Comparison of ENCODE assay signal across 16 cellular contexts in genomic region chr3:80559701-80560100, GRCh38.
A peak's percentile ranks its signal among the peaks of the same experiment; 100 is the strongest.
DNase-seq lines count a peak whose midpoint lies in the region; ATAC-seq, FAIRE-seq and TF ChIP-seq lines count a peak whose summit lies in the region.
"Had no signal": no experiment of that assay in that cellular context is flagged by ENCODE, and none has a peak within 500 bp of the region (broad histone marks: within the 10 kb centered on the region; RNA-seq: fewer than 3 reads in every experiment).

No MANE protein-coding gene starts in this region.

- H3K9ac ChIP-seq in Loucy (ENCODE audit: low read depth, low read length, poor library complexity, severe bottlenecking): no peak overlapping the region

- H3K9me2 ChIP-seq in Loucy (replicated peaks; ENCODE audit: low read depth, low read length): no peaks in the 10 kb centered on the region

- H3K4me1 ChIP-seq in A549: no peaks in the 10 kb centered on the region
- no peaks in the 10 kb centered on the region for H3K4me1 ChIP-seq in Loucy (ENCODE audit: insufficient read depth, low read length, poor library complexity, severe bottlenecking)
- no peaks in the 10 kb centered on the region for H3K4me1 ChIP-seq in esophagus muscularis mucosa
- H3K4me1 ChIP-seq: Caco-2 had no signal

- no peak overlapping the region for H3K4me3 ChIP-seq in A549
- no peak overlapping the region for H3K4me3 ChIP-seq in Loucy (ENCODE audit: low read length, poor library complexity, severe bottlenecking)
- no peak overlapping the region for H3K4me3 ChIP-seq in esophagus muscularis mucosa

- no peak for DNase-seq in A549 (ENCODE audit: low read depth in 1 of 2, low spot score in 1 of 2)
- no peak for DNase-seq in NK-92 (lab: John Stamatoyannopoulos, UW; ENCODE audit: unreplicated experiment)
- no peak for DNase-seq in esophagus muscularis mucosa (ENCODE audit: extremely low spot score)
- DNase-seq in occipital lobe (lab: John Stamatoyannopoulos, UW): no peak
- DNase-seq in NCI-H82 treated with DMSO at 0.1 percent for 48 hours (lab: John Stamatoyannopoulos, UW; ENCODE audit: unreplicated experiment): no peak
- DNase-seq: AML-193, Caco-2, DMS153, KG1, NCI-H187 treated with DMSO at 0.1 percent for 48 hours, NCI-H69, SW 1271 had no signal

- CTCF ChIA-PET in A549 (lab: Yijun Ruan, JAX): no interaction called here

- no peaks in the 10 kb centered on the region for H3F3A ChIP-seq in Loucy (ENCODE audit: low read depth)

- TF ChIP-seq RAD21 in A549 (conservative IDR thresholded peaks at IDR 0.05 in 1 of 2, IDR thresholded peaks at IDR 0.05 in 1 of 2): 0 out of 5 replicates have a peak, but pooled peaks of 1 of the 2 experiments have one; percentile 9

- no peaks in the 10 kb centered on the region for H3K79me2 ChIP-seq in Loucy (ENCODE audit: insufficient read depth, low read length)

- ATAC-seq in A549 (no peak), SK-N-SH treated with all-trans-retinoic acid at 6 μM for 48 hours (peak; percentile 60; the same call in 2 of the 3 replicates)

- peak; percentile 73 for FAIRE-seq in A549 (lab: Jason Lieb, UNC)

- H3K4me2 ChIP-seq in A549: no peak overlapping the region
- no peak overlapping the region for H3K4me2 ChIP-seq in Loucy (ENCODE audit: low read depth, low read length, poor library complexity, severe bottlenecking)

- H3K27ac ChIP-seq in A549 (no peak overlapping the region), esophagus muscularis mucosa (replicated peaks in 1 of 4) (no peak overlapping the region)
- H3K27ac ChIP-seq: RWPE1 had no signal

- intact Hi-C loops in esophagus muscularis mucosa (cut with DNase I): no loop called here

- H3K27me3 ChIP-seq in Loucy (ENCODE audit: insufficient read depth, low read length, poor library complexity, severe bottlenecking) (no peaks in the 10 kb centered on the region), esophagus muscularis mucosa (peaks cover 0 to 2% (median 0%) of the 10 kb centered on the region in 4 donors)

- H2AFZ ChIP-seq in Loucy (ENCODE audit: low read length): no peak overlapping the region

- 19% methylated on average over 4 of the region's 4 CpGs for WGBS in A549 (ENCODE audit: missing lambda C conversion rate)
- WGBS in esophagus muscularis mucosa: 92% methylated on average over 4 of the region's 4 CpGs

- H3K36me3 ChIP-seq in Loucy (ENCODE audit: insufficient read depth, low read length) (no peaks in the 10 kb centered on the region), esophagus muscularis mucosa (no peaks in the 10 kb centered on the region)

- H4K20me1 ChIP-seq in Loucy (ENCODE audit: insufficient read depth, low read length, poor library complexity, severe bottlenecking): no peaks in the 10 kb centered on the region

- H3K9me3 ChIP-seq in A549 (peaks cover 8% of the 10 kb centered on the region; the same call in 1 of the 3 replicates), Loucy (ENCODE audit: insufficient read depth, low read depth, low read length) (no peaks in the 10 kb centered on the region), esophagus muscularis mucosa (no peaks in the 10 kb centered on the region)
- H3K9me3 ChIP-seq: Caco-2 had no signal

- no peak for TF ChIP-seq POLR2A in A549 (IDR thresholded peaks at IDR 0.05; ENCODE audit: low read length)
- TF ChIP-seq POLR2A in esophagus muscularis mucosa (IDR thresholded peaks at IDR 0.05; ENCODE audit: low read depth): no peak

- TF ChIP-seq CTCF in A549 (IDR thresholded peaks at IDR 0.05) (no peak), GM12872 (IDR thresholded peaks at IDR 0.05; ENCODE audit: insufficient read depth, low read depth, low read length) (peak; percentile 21; the same call in 1 of the 3 replicates), Loucy (conservative IDR thresholded peaks at IDR 0.05; ENCODE audit: low read length) (0 out of 2 replicates have a peak, but pooled peaks have one; percentile 26), esophagus muscularis mucosa (IDR thresholded peaks at IDR 0.05) (no peak)

- TF ChIP-seq EP300 in A549 (IDR thresholded peaks at IDR 0.05) (no peak), esophagus muscularis mucosa (IDR thresholded peaks at IDR 0.05) (no peak)

- POLR2A ChIA-PET in A549 (lab: Yijun Ruan, JAX): no interaction called here

TF ChIP-seq in A549, 52 proteins besides CTCF, POLR2A, EP300 and RAD21:
- TF ChIP-seq JUNB (IDR thresholded peaks at IDR 0.05) (no peak), TFCP2L1 (CRISPR knock-in tag; IDR thresholded peaks at IDR 0.05) (no peak), BHLHE40 (IDR thresholded peaks at IDR 0.05; ENCODE audit: low read depth, low read length) (no peak), CHD4 (IDR thresholded peaks at IDR 0.05; ENCODE audit: borderline replicate concordance) (no peak), PHF8 (IDR thresholded peaks at IDR 0.05; ENCODE audit: borderline replicate concordance, low read depth) (no peak), NPAS2 (CRISPR knock-in tag; IDR thresholded peaks at IDR 0.05; ENCODE audit: borderline replicate concordance) (no peak), GATA3 (IDR thresholded peaks at IDR 0.05; ENCODE audit: borderline replicate concordance) (no peak), KDM1A (IDR thresholded peaks at IDR 0.05; ENCODE audit: low read depth) (no peak), TP53 (CRISPR knock-in tag; IDR thresholded peaks at IDR 0.05) (no peak), EHF (CRISPR knock-in tag; IDR thresholded peaks at IDR 0.05) (no peak), CBX2 (IDR thresholded peaks at IDR 0.05; ENCODE audit: borderline replicate concordance, low read depth) (no peak), ESRRA (IDR thresholded peaks at IDR 0.05; ENCODE audit: borderline replicate concordance, low read length) (no peak)
- TF ChIP-seq, protein P1, sequence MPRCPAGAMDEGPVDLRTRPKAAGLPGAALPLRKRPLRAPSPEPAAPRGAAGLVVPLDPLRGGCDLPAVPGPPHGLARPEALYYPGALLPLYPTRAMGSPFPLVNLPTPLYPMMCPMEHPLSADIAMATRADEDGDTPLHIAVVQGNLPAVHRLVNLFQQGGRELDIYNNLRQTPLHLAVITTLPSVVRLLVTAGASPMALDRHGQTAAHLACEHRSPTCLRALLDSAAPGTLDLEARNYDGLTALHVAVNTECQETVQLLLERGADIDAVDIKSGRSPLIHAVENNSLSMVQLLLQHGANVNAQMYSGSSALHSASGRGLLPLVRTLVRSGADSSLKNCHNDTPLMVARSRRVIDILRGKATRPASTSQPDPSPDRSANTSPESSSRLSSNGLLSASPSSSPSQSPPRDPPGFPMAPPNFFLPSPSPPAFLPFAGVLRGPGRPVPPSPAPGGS (IDR thresholded peaks at IDR 0.05): no peak
- TF ChIP-seq, protein P2, sequence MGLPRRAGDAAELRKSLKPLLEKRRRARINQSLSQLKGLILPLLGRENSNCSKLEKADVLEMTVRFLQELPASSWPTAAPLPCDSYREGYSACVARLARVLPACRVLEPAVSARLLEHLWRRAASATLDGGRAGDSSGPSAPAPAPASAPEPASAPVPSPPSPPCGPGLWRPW (IDR thresholded peaks at IDR 0.05): no peak

TF ChIP-seq in SK-N-SH treated with all-trans-retinoic acid at 6 μM for 48 hours, 23 proteins besides CTCF, POLR2A, EP300 and RAD21 (continues in another document):
- TF ChIP-seq, protein P3, sequence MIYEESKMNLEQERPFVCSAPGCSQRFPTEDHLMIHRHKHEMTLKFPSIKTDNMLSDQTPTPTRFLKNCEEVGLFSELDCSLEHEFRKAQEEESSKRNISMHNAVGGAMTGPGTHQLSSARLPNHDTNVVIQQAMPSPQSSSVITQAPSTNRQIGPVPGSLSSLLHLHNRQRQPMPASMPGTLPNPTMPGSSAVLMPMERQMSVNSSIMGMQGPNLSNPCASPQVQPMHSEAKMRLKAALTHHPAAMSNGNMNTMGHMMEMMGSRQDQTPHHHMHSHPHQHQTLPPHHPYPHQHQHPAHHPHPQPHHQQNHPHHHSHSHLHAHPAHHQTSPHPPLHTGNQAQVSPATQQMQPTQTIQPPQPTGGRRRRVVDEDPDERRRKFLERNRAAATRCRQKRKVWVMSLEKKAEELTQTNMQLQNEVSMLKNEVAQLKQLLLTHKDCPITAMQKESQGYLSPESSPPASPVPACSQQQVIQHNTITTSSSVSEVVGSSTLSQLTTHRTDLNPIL (CRISPR knock-in tag; IDR thresholded peaks at IDR 0.05; ENCODE audit: low read depth): no peak
- no peak for TF ChIP-seq BACH2 (CRISPR knock-in tag; IDR thresholded peaks at IDR 0.05; ENCODE audit: borderline replicate concordance)
- TF ChIP-seq RARB (CRISPR knock-in tag; IDR thresholded peaks at IDR 0.05): no peak
- no peak for TF ChIP-seq ZNF70 (CRISPR knock-in tag; IDR thresholded peaks at IDR 0.05)
- TF ChIP-seq ZFP30 (CRISPR knock-in tag; IDR thresholded peaks at IDR 0.05): no peak
- TF ChIP-seq TCF4 (CRISPR knock-in tag; IDR thresholded peaks at IDR 0.05; ENCODE audit: borderline replicate concordance): no peak
- no peak for TF ChIP-seq ISL1 (CRISPR knock-in tag; IDR thresholded peaks at IDR 0.05)
- TF ChIP-seq ARNTL (CRISPR knock-in tag; IDR thresholded peaks at IDR 0.05; ENCODE audit: borderline replicate concordance, low read depth): no peak
- no peak for TF ChIP-seq GLIS3 (CRISPR knock-in tag; IDR thresholded peaks at IDR 0.05)
- no peak for TF ChIP-seq ZNF565 (CRISPR knock-in tag; conservative IDR thresholded peaks at IDR 0.05; ENCODE audit: low read depth)
- TF ChIP-seq, protein P4, sequence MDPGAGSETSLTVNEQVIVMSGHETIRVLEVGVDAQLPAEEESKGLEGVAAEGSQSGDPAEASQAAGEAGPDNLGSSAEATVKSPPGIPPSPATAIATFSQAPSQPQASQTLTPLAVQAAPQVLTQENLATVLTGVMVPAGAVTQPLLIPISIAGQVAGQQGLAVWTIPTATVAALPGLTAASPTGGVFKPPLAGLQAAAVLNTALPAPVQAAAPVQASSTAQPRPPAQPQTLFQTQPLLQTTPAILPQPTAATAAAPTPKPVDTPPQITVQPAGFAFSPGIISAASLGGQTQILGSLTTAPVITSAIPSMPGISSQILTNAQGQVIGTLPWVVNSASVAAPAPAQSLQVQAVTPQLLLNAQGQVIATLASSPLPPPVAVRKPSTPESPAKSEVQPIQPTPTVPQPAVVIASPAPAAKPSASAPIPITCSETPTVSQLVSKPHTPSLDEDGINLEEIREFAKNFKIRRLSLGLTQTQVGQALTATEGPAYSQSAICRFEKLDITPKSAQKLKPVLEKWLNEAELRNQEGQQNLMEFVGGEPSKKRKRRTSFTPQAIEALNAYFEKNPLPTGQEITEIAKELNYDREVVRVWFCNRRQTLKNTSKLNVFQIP (CRISPR knock-in tag; IDR thresholded peaks at IDR 0.05; ENCODE audit: borderline replicate concordance, low read depth): no peak
- TF ChIP-seq ESRRG (CRISPR knock-in tag; IDR thresholded peaks at IDR 0.05): no peak
- TF ChIP-seq ZNF8 (CRISPR knock-in tag; IDR thresholded peaks at IDR 0.05): no peak

Comparison
In these comparisons a context has a peak if more than half of its experiments do, and no peak if none do; other contexts are left out.
1. CTCF ChIP-seq: peak in GM12872 (single experiment) and Loucy (single experiment); none in A549 (single experiment) and esophagus muscularis mucosa (0 of 3).